In the genomic region with DNA sequence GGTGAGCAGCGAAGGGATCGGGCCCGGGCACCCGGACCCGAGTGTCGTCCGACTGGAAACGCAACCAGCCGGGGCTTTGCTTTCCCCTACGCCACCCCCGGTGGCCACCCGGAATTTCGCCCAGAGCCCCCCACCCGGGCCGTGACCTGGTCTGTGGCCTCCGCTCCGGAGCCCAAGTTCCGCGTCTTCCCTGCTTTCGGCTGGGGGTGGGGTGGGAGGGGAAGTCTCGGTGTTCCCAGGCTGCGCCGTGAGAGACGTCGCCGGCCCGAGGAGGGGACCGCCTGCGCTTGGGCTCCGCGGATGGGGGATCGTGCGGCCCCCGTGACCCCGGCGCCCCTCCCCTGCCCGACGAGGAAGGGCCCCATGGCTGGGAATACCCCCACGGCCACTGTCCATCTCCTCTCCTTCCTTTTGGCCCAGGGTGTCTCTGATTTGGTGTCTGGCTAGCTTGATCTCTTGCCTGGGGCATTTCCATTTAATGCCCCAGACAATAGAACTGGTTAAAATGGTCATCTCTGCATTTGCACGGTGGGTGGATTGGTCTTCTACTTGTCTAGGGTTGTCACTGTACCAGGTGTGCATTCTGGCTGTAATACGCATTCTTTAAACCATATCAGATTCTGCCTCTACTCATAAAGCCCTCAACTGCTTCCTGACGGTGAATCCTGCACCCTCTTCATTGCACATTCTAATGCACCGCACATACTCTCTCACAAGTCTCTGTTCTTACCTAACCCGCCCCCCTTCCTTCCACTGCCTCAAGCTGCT, we compare ENCODE assay signal across 8 cellular contexts. TPM values are rescaled to one million over a fixed set of nuclear protein-coding genes. Genes with fewer than 3 reads are reported as not detected.
A peak's percentile ranks its signal among the peaks of the same experiment; 100 is the strongest.
DNase-seq lines count a peak whose midpoint lies in the region; ATAC-seq and TF ChIP-seq lines count a peak whose summit lies in the region.

No MANE protein-coding gene starts in this region.

- peak; percentile 0 for ATAC-seq in GM19328 (IDR thresholded peaks at IDR 0.05; ENCODE audit: unreplicated experiment)
- no peak for ATAC-seq in GM18870 (IDR thresholded peaks at IDR 0.05; ENCODE audit: unreplicated experiment)

- H3K36me3 ChIP-seq in BJ (ENCODE audit: control insufficient read depth, insufficient read depth, low read length), result no peaks in the 10 kb centered on the region
- no peaks in the 10 kb centered on the region for H3K36me3 ChIP-seq in neural progenitor cell

- peaks cover 53% of the 10 kb centered on the region for H3K79me2 ChIP-seq in neural progenitor cell (ENCODE audit: low read depth)

- H3K27me3 ChIP-seq in BJ (ENCODE audit: control insufficient read depth, insufficient read depth, low read length) (no peaks in the 10 kb centered on the region), neural progenitor cell (peaks cover 21% of the 10 kb centered on the region)

- H3K4me3 ChIP-seq in BJ (ENCODE audit: low read depth, low read length), result peak overlapping the region; percentile 99
- peak overlapping the region; percentile 83 for H3K4me3 ChIP-seq in neural progenitor cell

- peaks cover 14% of the 10 kb centered on the region for H3F3A ChIP-seq in neural progenitor cell (ENCODE audit: low read depth)

- no peak for TF ChIP-seq CTCF in BJ (IDR thresholded peaks at IDR 0.05; ENCODE audit: insufficient read depth, low read depth, low read length)
- no peak for TF ChIP-seq CTCF in glutamatergic neuron (IDR thresholded peaks at IDR 0.05; ENCODE audit: partially characterized antibody, unreplicated experiment)
- TF ChIP-seq CTCF in neural progenitor cell (IDR thresholded peaks at IDR 0.05), result no peak

- H3K9me3 Mint-ChIP-seq in activated naive CD8-positive, alpha-beta T cell (ENCODE audit: low read depth), result no peaks in the 10 kb centered on the region
- peaks cover 6% of the 10 kb centered on the region for H3K9me3 Mint-ChIP-seq in glutamatergic neuron (ENCODE audit: unreplicated experiment)
- H3K9me3 Mint-ChIP-seq in neural progenitor cell, result no peaks in the 10 kb centered on the region

- peak overlapping the region; percentile 97 for H2AFZ ChIP-seq in neural progenitor cell (replicated peaks)

- H3K4me2 ChIP-seq in neural progenitor cell, result peak overlapping the region; percentile 86

- POLR2A ChIA-PET in BJ (lab: Charles Lee), result no interaction called here

- H3K27ac ChIP-seq in neural progenitor cell, result peak overlapping the region; percentile 80

- peaks cover 30% of the 10 kb centered on the region for H4K20me1 ChIP-seq in neural progenitor cell (ENCODE audit: low read depth)

- H3K4me1 Mint-ChIP-seq in activated naive CD8-positive, alpha-beta T cell (ENCODE audit: low read depth), result peaks cover 29% of the 10 kb centered on the region
- H3K4me1 Mint-ChIP-seq in glutamatergic neuron (ENCODE audit: low read depth, unreplicated experiment), result peaks cover 12% of the 10 kb centered on the region
- H3K4me1 Mint-ChIP-seq in neural progenitor cell, result peaks cover 28% of the 10 kb centered on the region

- H3K36me3 Mint-ChIP-seq in activated naive CD8-positive, alpha-beta T cell, result no peaks in the 10 kb centered on the region
- H3K36me3 Mint-ChIP-seq in glutamatergic neuron (ENCODE audit: unreplicated experiment) (peaks cover 4% of the 10 kb centered on the region), neural progenitor cell (no peaks in the 10 kb centered on the region)

- H3K9me3 ChIP-seq in neural progenitor cell (ENCODE audit: low read depth), result no peaks in the 10 kb centered on the region

- H3K9ac ChIP-seq in neural progenitor cell, result peak overlapping the region; percentile 70

- CTCF ChIA-PET in BJ (lab: Yijun Ruan, JAX), result interaction anchor here (0.5 to 4.1 kb wide), 12 partner anchors 10 to 239 kb away, joined by 3 to 41 read pairs (median 3); partner anchors contain the start of gene PPP2R1B

- peak overlapping the region; percentile 87 for H3K27ac Mint-ChIP-seq in activated naive CD8-positive, alpha-beta T cell
- H3K27ac Mint-ChIP-seq in glutamatergic neuron (ENCODE audit: unreplicated experiment), result peak overlapping the region; percentile 73
- H3K27ac Mint-ChIP-seq in neural progenitor cell, result peak overlapping the region; percentile 91

- peaks cover 12% of the 10 kb centered on the region for H3K4me1 ChIP-seq in neural progenitor cell

- no peaks in the 10 kb centered on the region for H3K27me3 Mint-ChIP-seq in activated naive CD8-positive, alpha-beta T cell
- H3K27me3 Mint-ChIP-seq in glutamatergic neuron (ENCODE audit: unreplicated experiment) (peaks cover 10% of the 10 kb centered on the region), neural progenitor cell (ENCODE audit: insufficient read depth, low read depth) (no peaks in the 10 kb centered on the region)

- peak overlapping the region; percentile 96 for H3K4me3 Mint-ChIP-seq in activated naive CD8-positive, alpha-beta T cell
- H3K4me3 Mint-ChIP-seq in glutamatergic neuron (ENCODE audit: unreplicated experiment) (peak overlapping the region; percentile 96), neural progenitor cell (peak overlapping the region; percentile 97)

- no peak for DNase-seq in BJ (ENCODE audit: low read depth)
- peak; percentile 66 for DNase-seq in NCI-H146 (lab: John Stamatoyannopoulos, UW)
- DNase-seq in glutamatergic neuron, result peak; percentile 67
- DNase-seq in neural progenitor cell (ENCODE audit: low spot score), result peak; percentile 69
- DNase-seq in pons (ENCODE audit: low spot score), result no peak

RNA-seq across cellular contexts. Expression of gene SIK2, which starts 0.8 kb away (rescaled TPM):
- polyA plus RNA-seq in BJ (2011; rRNA removed), result 17.6 and 24.2 TPM in 2 replicates
- 19.9 and 20.6 TPM in 2 replicates for polyA minus RNA-seq in BJ (2011; rRNA and poly(A)+ RNA removed)
- total RNA-seq in glutamatergic neuron (ENCODE audit: unreplicated experiment) (10.1 TPM), neural progenitor cell (ENCODE audit: low replicate concordance) (12.0 and 16.3 TPM in 2 replicates)

Comparison
In these comparisons a context has a peak if more than half of its experiments do, and no peak if none do; other contexts are left out.
1. DNase-seq: peak in NCI-H146 (single experiment), glutamatergic neuron (single experiment) and neural progenitor cell (single experiment); none in BJ (single experiment) and pons (single experiment).
2. Peak in every context shown above with its lines, with median percentiles within 50 percentile points of each other: H3K27ac Mint-ChIP-seq and H3K4me3 Mint-ChIP-seq.